ENCODE assay signal across 21 cellular contexts in the genomic region with DNA sequence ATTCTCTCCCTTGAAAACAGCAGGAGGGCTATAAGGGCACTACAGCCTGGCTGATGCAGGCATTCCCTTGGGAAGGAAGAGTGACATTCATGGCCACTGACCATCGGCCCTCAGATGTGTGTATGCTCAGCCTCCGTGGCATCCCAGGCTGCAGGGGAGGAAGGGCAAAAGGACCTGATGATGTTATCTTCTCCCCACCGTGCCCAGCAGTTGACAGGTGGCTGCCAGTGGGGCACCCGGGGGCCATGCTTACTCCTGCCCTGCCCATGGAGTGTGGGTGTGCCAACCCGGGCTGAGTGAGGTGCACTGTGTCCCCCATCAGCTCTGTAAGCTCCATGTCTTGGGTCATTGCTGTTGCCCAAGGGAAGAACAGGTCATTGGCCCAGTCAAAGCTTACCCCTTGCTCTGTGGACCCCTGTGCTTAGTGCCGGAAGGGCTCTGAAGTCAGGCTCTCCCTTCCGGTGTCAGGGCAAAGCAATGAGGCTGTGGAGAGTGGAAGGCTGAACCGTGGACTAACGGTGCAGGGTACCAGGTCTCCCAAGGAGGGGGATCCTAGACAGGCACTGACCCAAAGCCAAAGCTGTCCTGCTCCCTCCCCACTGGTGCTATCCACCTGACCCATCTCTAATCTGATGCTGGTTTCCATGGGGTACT.
DNase-seq lines count a peak whose midpoint lies in the region; ATAC-seq, FAIRE-seq and TF ChIP-seq lines count a peak whose summit lies in the region.
"Had no signal": no experiment of that assay in that cellular context is flagged by ENCODE, and none has a peak within 500 bp of the region (broad histone marks: within the 10 kb centered on the region; RNA-seq: fewer than 3 reads in every experiment).

No MANE protein-coding gene starts in this region.

- H3K36me3 ChIP-seq in suprapubic skin (no peaks in the 10 kb centered on the region), HAP-1 (replicated peaks) (no peaks in the 10 kb centered on the region)

- FAIRE-seq in RCC 7860 (lab: Jason Lieb, UNC), result no peak
- FAIRE-seq: D721Med, HepG2 had no signal

- WGBS in suprapubic skin, result 77% methylated on average over 2 of the region's 9 CpGs

- peak; percentile 41 to 55 for ATAC-seq in natural killer cell treated with Interleukin-12 subunit alpha and Interleukin-12 subunit beta and Interleukin-15 and Interleukin-18, amount 100 ng/mL, for 72 hours
- no peak for ATAC-seq in natural killer cell
- ATAC-seq: HepG2 had no signal

- H3K9me3 ChIP-seq in suprapubic skin (no peaks in the 10 kb centered on the region), HAP-1 (no peaks in the 10 kb centered on the region)

- in situ Hi-C loops in HAP-1 (cut with MboI; ENCODE audit: low sequenced_read_pairs), result no loop called here

- no peak for TF ChIP-seq POLR2A in suprapubic skin (IDR thresholded peaks at IDR 0.05)

- no peaks in the 10 kb centered on the region for H3K4me1 Mint-ChIP-seq in natural killer cell treated with Interleukin-12 subunit alpha and Interleukin-12 subunit beta and Interleukin-15 and Interleukin-18, amount 100 ng/mL, for 72 hours (ENCODE audit: low read depth in 2 of 2)
- no peaks in the 10 kb centered on the region for H3K4me1 Mint-ChIP-seq in natural killer cell
- peaks cover 44% of the 10 kb centered on the region for H3K4me1 Mint-ChIP-seq in nephron progenitor cell
- H3K4me1 Mint-ChIP-seq: CD4-positive, CD25-positive, alpha-beta regulatory T cell had no signal

- no peak for TF ChIP-seq EP300 in suprapubic skin (IDR thresholded peaks at IDR 0.05)

- no peak for DNase-seq in natural killer cell treated with Interleukin-12 subunit alpha and Interleukin-12 subunit beta and Interleukin-15 and Interleukin-18, amount 100 ng/mL, for 72 hours (ENCODE audit: low spot score)
- DNase-seq in natural killer cell (no peak), nephron progenitor cell (no peak), suprapubic skin (ENCODE audit: low spot score in 2 of 2) (no peak), RCC 7860 (ENCODE audit: low spot score) (no peak), MV-4-11 (lab: John Stamatoyannopoulos, UW) (no peak), HAP-1 (ENCODE audit: low spot score in 2 of 2) (no peak), NCI-H69 (lab: John Stamatoyannopoulos, UW) (no peak)
- DNase-seq: 8988T; ACHN; CD4-positive, CD25-positive, alpha-beta regulatory T cell; Karpas-422; NCI-H1105; NCI-H1436 treated with DMSO at 0.1 percent for 48 hours; NCI-H2029; NCI-H526; Right ventricle myocardium superior; RPMI8226 had no signal

- peaks cover 22 to 25% of the 10 kb centered on the region in 2 donors for H3K27me3 Mint-ChIP-seq in natural killer cell treated with Interleukin-12 subunit alpha and Interleukin-12 subunit beta and Interleukin-15 and Interleukin-18, amount 100 ng/mL, for 72 hours
- H3K27me3 Mint-ChIP-seq in natural killer cell (ENCODE audit: low read depth in 2 of 2), result peaks cover 8 to 39% of the 10 kb centered on the region in 2 donors
- H3K27me3 Mint-ChIP-seq in nephron progenitor cell (ENCODE audit: low read depth, poor library complexity), result peaks cover 2% of the 10 kb centered on the region

- no peak overlapping the region for H3K4me3 Mint-ChIP-seq in natural killer cell treated with Interleukin-12 subunit alpha and Interleukin-12 subunit beta and Interleukin-15 and Interleukin-18, amount 100 ng/mL, for 72 hours
- H3K4me3 Mint-ChIP-seq in natural killer cell, result no peak overlapping the region
- H3K4me3 Mint-ChIP-seq in nephron progenitor cell, result no peak overlapping the region
- H3K4me3 Mint-ChIP-seq: CD4-positive, CD25-positive, alpha-beta regulatory T cell had no signal

- intact Hi-C loops in natural killer cell (cut with micrococcal nuclease), result no loop called here

- TF ChIP-seq CTCF in natural killer cell (IDR thresholded peaks at IDR 0.05) (no peak), nephron progenitor cell (IDR thresholded peaks at IDR 0.05) (no peak), suprapubic skin (IDR thresholded peaks at IDR 0.05) (no peak)

- H3K27me3 ChIP-seq in suprapubic skin (no peaks in the 10 kb centered on the region), HAP-1 (ENCODE audit: low read depth) (no peaks in the 10 kb centered on the region)

- no peaks in the 10 kb centered on the region for H3K9me3 Mint-ChIP-seq in natural killer cell treated with Interleukin-12 subunit alpha and Interleukin-12 subunit beta and Interleukin-15 and Interleukin-18, amount 100 ng/mL, for 72 hours
- H3K9me3 Mint-ChIP-seq in natural killer cell, result peaks cover 0 to 2% of the 10 kb centered on the region in 2 donors
- H3K9me3 Mint-ChIP-seq in nephron progenitor cell, result peaks cover 12% of the 10 kb centered on the region

- no peaks in the 10 kb centered on the region for H3K36me3 Mint-ChIP-seq in natural killer cell treated with Interleukin-12 subunit alpha and Interleukin-12 subunit beta and Interleukin-15 and Interleukin-18, amount 100 ng/mL, for 72 hours
- H3K36me3 Mint-ChIP-seq in natural killer cell, result no peaks in the 10 kb centered on the region
- H3K36me3 Mint-ChIP-seq in nephron progenitor cell (ENCODE audit: low read depth), result no peaks in the 10 kb centered on the region
- H3K36me3 Mint-ChIP-seq: CD4-positive, CD25-positive, alpha-beta regulatory T cell had no signal

- H3K27ac ChIP-seq in suprapubic skin, result peak overlapping the region; percentile 31
- H3K27ac ChIP-seq: PC-9 had no signal

- H3K4me3 ChIP-seq in suprapubic skin (no peak overlapping the region), HAP-1 (no peak overlapping the region)
- H3K4me3 ChIP-seq: PC-9 had no signal

- no peak overlapping the region for H3K27ac Mint-ChIP-seq in natural killer cell treated with Interleukin-12 subunit alpha and Interleukin-12 subunit beta and Interleukin-15 and Interleukin-18, amount 100 ng/mL, for 72 hours
- H3K27ac Mint-ChIP-seq in natural killer cell (no peak overlapping the region), nephron progenitor cell (peak overlapping the region; percentile 25)
- H3K27ac Mint-ChIP-seq: CD4-positive, CD25-positive, alpha-beta regulatory T cell had no signal

- peaks cover 19% of the 10 kb centered on the region for H3K4me1 ChIP-seq in suprapubic skin
- no peaks in the 10 kb centered on the region for H3K4me1 ChIP-seq in HAP-1

Comparison
In these comparisons a context has a peak if more than half of its experiments do, and no peak if none do; other contexts are left out.
1. ATAC-seq: peak in natural killer cell treated with Interleukin-12 subunit alpha and Interleukin-12 subunit beta and Interleukin-15 and Interleukin-18, amount 100 ng/mL, for 72 hours (2 of 2); none in natural killer cell (0 of 3).